ENCODE assay signal across 26 cellular contexts in genomic region chrX:153988493-153988892, GRCh38. TPM values are rescaled to one million over a fixed set of nuclear protein-coding genes. Genes with fewer than 3 reads are reported as not detected.
DNase-seq lines count a peak whose midpoint lies in the region; ATAC-seq, FAIRE-seq and TF ChIP-seq lines count a peak whose summit lies in the region.
"Had no signal": no experiment of that assay in that cellular context is flagged by ENCODE, and none has a peak within 500 bp of the region (broad histone marks: within the 10 kb centered on the region; RNA-seq: fewer than 3 reads in every experiment).

No MANE protein-coding gene starts in this region.

- no peaks in the 10 kb centered on the region for H3K27me3 ChIP-seq in K562 (ENCODE audit: control insufficient read depth in 2 of 2, insufficient read depth in 2 of 2, low read length in 2 of 2)
- H3K27me3 ChIP-seq: MG63, SJCRH30 had no signal

- H3K4me3 ChIP-seq in A549 (no peak overlapping the region), K562 (no peak overlapping the region)
- H3K4me3 ChIP-seq: MG63, SJCRH30 had no signal

- H3K9me3 ChIP-seq in A549 (no peaks in the 10 kb centered on the region), K562 (replicated peaks; ENCODE audit: control insufficient read depth, insufficient read depth, low read depth, low read length) (no peaks in the 10 kb centered on the region)
- H3K9me3 ChIP-seq: MG63, SJCRH30 had no signal

- no peaks in the 10 kb centered on the region for H3K27me3 Mint-ChIP-seq in activated CD4-positive, alpha-beta memory T cell treated with anti-CD3 and anti-CD28 coated beads, Interleukin-2, amount 10 ng/mL, durations not matched to agents 7 days and 5 days
- H3K27me3 Mint-ChIP-seq in activated CD4-positive, alpha-beta memory T cell treated with anti-CD3 and anti-CD28 coated beads for 36 hours = no peaks in the 10 kb centered on the region

- H3K27ac Mint-ChIP-seq in activated CD4-positive, alpha-beta memory T cell treated with anti-CD3 and anti-CD28 coated beads, Interleukin-2, amount 10 ng/mL, durations not matched to agents 7 days and 5 days = peak overlapping the region; percentile 35
- no peak overlapping the region for H3K27ac Mint-ChIP-seq in activated CD4-positive, alpha-beta memory T cell treated with anti-CD3 and anti-CD28 coated beads for 36 hours
- H3K27ac Mint-ChIP-seq: IgD-negative memory B cell had no signal

- no peak overlapping the region for H3K4me3 Mint-ChIP-seq in activated CD4-positive, alpha-beta memory T cell treated with anti-CD3 and anti-CD28 coated beads, Interleukin-2, amount 10 ng/mL, durations not matched to agents 7 days and 5 days
- no peak overlapping the region for H3K4me3 Mint-ChIP-seq in activated CD4-positive, alpha-beta memory T cell treated with anti-CD3 and anti-CD28 coated beads for 36 hours
- H3K4me3 Mint-ChIP-seq: IgD-negative memory B cell had no signal

- no peaks in the 10 kb centered on the region for H4K20me1 ChIP-seq in K562 (replicated peaks; ENCODE audit: control insufficient read depth, insufficient read depth, low read length)

- H3K4me1 Mint-ChIP-seq in activated CD4-positive, alpha-beta memory T cell treated with anti-CD3 and anti-CD28 coated beads, Interleukin-2, amount 10 ng/mL, durations not matched to agents 7 days and 5 days = peaks cover 43% of the 10 kb centered on the region
- H3K4me1 Mint-ChIP-seq in activated CD4-positive, alpha-beta memory T cell treated with anti-CD3 and anti-CD28 coated beads for 36 hours (ENCODE audit: low read depth) = peaks cover 33% of the 10 kb centered on the region

- TF ChIP-seq RAD21 in A549 (conservative IDR thresholded peaks at IDR 0.05 in 1 of 2, IDR thresholded peaks at IDR 0.05 in 1 of 2) (no peak), K562 (CRISPR knock-in tag; conservative IDR thresholded peaks at IDR 0.05 in 1 of 2, IDR thresholded peaks at IDR 0.05 in 1 of 2) (no peak)

- peak overlapping the region in 1 of 2 experiments; percentile 71; a peak in 2 of 4 replicates for H3K9ac ChIP-seq in K562 (ENCODE audit: insufficient read depth in 1 of 2, low read depth in 2 of 2, low read length in 2 of 2)

- ATAC-seq in A549 = no peak
- ATAC-seq in K562 = no peak
- no peak for ATAC-seq in HG03196 (IDR thresholded peaks at IDR 0.05; ENCODE audit: unreplicated experiment)
- ATAC-seq: HCT116 had no signal

- in situ Hi-C loops in K562 (cut with MboI) = no loop called here

- no TSS peak for BruUV-seq in K562 (replicated peaks; lab: Mats Ljungman, UMichigan)

- H3K36me3 ChIP-seq in K562 (ENCODE audit: control insufficient read depth, insufficient read depth, low read length) = no peaks in the 10 kb centered on the region
- H3K36me3 ChIP-seq: MG63, SJCRH30 had no signal

- peaks cover 3% of the 10 kb centered on the region for H3K9me1 ChIP-seq in K562 (ENCODE audit: control insufficient read depth, insufficient read depth, low read length)

- H3K4me2 ChIP-seq in A549 (no peak overlapping the region), K562 (ENCODE audit: insufficient read depth, low read length) (no peak overlapping the region)

- CTCF ChIA-PET in activated CD4-positive, alpha-beta memory T cell treated with anti-CD3 and anti-CD28 coated beads, Interleukin-2, amount 10 ng/mL, durations not matched to agents 7 days and 5 days (lab: Charles Lee) = no interaction called here
- CTCF ChIA-PET in activated CD4-positive, alpha-beta memory T cell treated with anti-CD3 and anti-CD28 coated beads for 36 hours (lab: Charles Lee) = interaction anchor here (1.3 to 2.9 kb wide), 2 partner anchors 15 to 25 kb away, joined by 3 to 9 read pairs; no protein-coding TSS in a partner anchor
- CTCF ChIA-PET in A549 (lab: Yijun Ruan, JAX) = no interaction called here
- CTCF ChIA-PET in K562 (lab: Yijun Ruan, JAX; ENCODE audit: low intra/inter-chr PET ratio) = no interaction called here

- H2AFZ ChIP-seq in K562 (ENCODE audit: low read depth, low read length) = no peak overlapping the region

- POLR2A ChIA-PET in activated CD4-positive, alpha-beta memory T cell treated with anti-CD3 and anti-CD28 coated beads, Interleukin-2, amount 10 ng/mL, durations not matched to agents 7 days and 5 days (lab: Charles Lee) = no interaction called here
- POLR2A ChIA-PET in activated CD4-positive, alpha-beta memory T cell treated with anti-CD3 and anti-CD28 coated beads for 36 hours (lab: Charles Lee) = no interaction called here
- POLR2A ChIA-PET in A549 (lab: Yijun Ruan, JAX) = no interaction called here
- POLR2A ChIA-PET in K562 (lab: Yijun Ruan, JAX) = interaction anchor here (0.7 kb wide), 1 partner anchor 98 kb away, joined by 3 read pairs; no protein-coding TSS in a partner anchor

- TF ChIP-seq CTCF in A549 (IDR thresholded peaks at IDR 0.05) (no peak), K562 (IDR thresholded peaks at IDR 0.05 in 2 of 3, conservative IDR thresholded peaks at IDR 0.05 in 1 of 3; ENCODE audit: insufficient read depth in 2 of 3, low read depth in 1 of 3, low read length in 3 of 3) (no peak)

- H3K79me2 ChIP-seq in K562 (ENCODE audit: control insufficient read depth, insufficient read depth, low read length) = no peaks in the 10 kb centered on the region

- H3K9me3 Mint-ChIP-seq in activated CD4-positive, alpha-beta memory T cell treated with anti-CD3 and anti-CD28 coated beads, Interleukin-2, amount 10 ng/mL, durations not matched to agents 7 days and 5 days = no peaks in the 10 kb centered on the region
- no peaks in the 10 kb centered on the region for H3K9me3 Mint-ChIP-seq in activated CD4-positive, alpha-beta memory T cell treated with anti-CD3 and anti-CD28 coated beads for 36 hours

- FAIRE-seq in A549 (lab: Jason Lieb, UNC) (no peak), K562 (lab: Jason Lieb, UNC) (no peak)
- FAIRE-seq: D721Med, HTR-8/SVneo, RCC 7860 had no signal

- TF ChIP-seq POLR2A in A549 (IDR thresholded peaks at IDR 0.05; ENCODE audit: low read length) (no peak), K562 (conservative IDR thresholded peaks at IDR 0.05) (no peak)

- H3K36me3 Mint-ChIP-seq in activated CD4-positive, alpha-beta memory T cell treated with anti-CD3 and anti-CD28 coated beads, Interleukin-2, amount 10 ng/mL, durations not matched to agents 7 days and 5 days (ENCODE audit: low read depth) = peaks cover 4% of the 10 kb centered on the region
- H3K36me3 Mint-ChIP-seq in activated CD4-positive, alpha-beta memory T cell treated with anti-CD3 and anti-CD28 coated beads for 36 hours = no peaks in the 10 kb centered on the region
- H3K36me3 Mint-ChIP-seq: IgD-negative memory B cell had no signal

- DNase-seq in activated CD4-positive, alpha-beta memory T cell treated with anti-CD3 and anti-CD28 coated beads, Interleukin-2, amount 10 ng/mL, durations not matched to agents 7 days and 5 days = no peak
- DNase-seq in activated CD4-positive, alpha-beta memory T cell treated with anti-CD3 and anti-CD28 coated beads for 36 hours = no peak
- DNase-seq in A549 (ENCODE audit: low read depth in 1 of 2, low spot score in 1 of 2) (no peak), K562 (ENCODE audit: extremely low read depth in 1 of 4, low spot score in 3 of 4) (no peak)
- DNase-seq in effector CD8-positive, alpha-beta T cell (lab: John Stamatoyannopoulos, UW) = no peak
- DNase-seq: 8988T, AML-193, DMS53, GDM1, GOT3, Kasumi-1, MG63, NCI-H1048, NCI-H1436, NCI-H187 treated with DMSO at 0.1 percent for 48 hours, NCI-H2107, NCI-H446 treated with DMSO at 0.1 percent for 48 hours, NCI-H526 treated with DMSO at 0.1 percent for 48 hours, OCI-M1, SJCRH30 had no signal

- no peak for TF ChIP-seq EP300 in A549 (IDR thresholded peaks at IDR 0.05)
- no peak for TF ChIP-seq EP300 in K562 (IDR thresholded peaks at IDR 0.05; ENCODE audit: low read length)

- intact Hi-C loops in activated CD4-positive, alpha-beta memory T cell treated with anti-CD3 and anti-CD28 coated beads for 36 hours (cut with micrococcal nuclease) = no loop called here
- intact Hi-C loops in K562 (cut with micrococcal nuclease) = no loop called here

- H3K27ac ChIP-seq in A549 (no peak overlapping the region), K562 (ENCODE audit: extremely low read depth, low read depth, low read length) (no peak overlapping the region)
- H3K27ac ChIP-seq: SJCRH30 had no signal

- 85% methylated on average over 12 of the region's 12 CpGs for WGBS in A549 (ENCODE audit: missing lambda C conversion rate)
- 81% methylated on average over 11 of the region's 12 CpGs for WGBS in K562 (ENCODE audit: insufficient coverage, low coverage, missing lambda C conversion rate)

- H3K4me1 ChIP-seq in A549 (no peaks in the 10 kb centered on the region), K562 (replicated peaks in 1 of 2; ENCODE audit: control insufficient read depth in 2 of 2, insufficient read depth in 2 of 2, low read length in 2 of 2) (peaks cover 13 to 37% of the 10 kb centered on the region in 2 experiments)
- H3K4me1 ChIP-seq: SJCRH30 had no signal

RNA-seq across cellular contexts. Expression of gene TMEM187, which starts 15.9 kb away (rescaled TPM):
- 10 to 100 TPM in 1 of 2 experiments, 1 to 10 TPM in 1; 9.9 to 12.6 TPM for total RNA-seq in activated CD4-positive, alpha-beta memory T cell treated with anti-CD3 and anti-CD28 coated beads, Interleukin-2, amount 10 ng/mL, durations not matched to agents 7 days and 5 days
- 1 to 10 TPM; 8.6 to 9.1 TPM for total RNA-seq in activated CD4-positive, alpha-beta memory T cell treated with anti-CD3 and anti-CD28 coated beads for 36 hours
- polyA plus RNA-seq in A549 (2011; rRNA removed) (10.6 and 13.2 TPM in 2 replicates), A549 (2017; fragmentation: RNase III; extraction: RNeasy Plus Mini Kit Qiagen cat#74134 plus additional on column Dnase treatment) (7.0 to 8.8 TPM (median 7.8 TPM) in 3 replicates), K562 (2011; rRNA removed) (5.6 and 8.1 TPM in 2 replicates), K562 (2014; fragmentation: Illumina TruSeq; extraction: Trizol) (1.2 and 2.0 TPM in 2 replicates), K562 (2014; fragmentation: Nextera tagmentation; extraction: Ambion mirVana) (1 to 10 TPM in 1 of 2 experiments, under 1 TPM in 1; 0.13 to 1.1 TPM), K562 (2014; rRNA removed) (4.0 TPM in 2 replicates)
- polyA plus RNA-seq in A549 (2012; cell fraction: cytosol; rRNA removed) = 15.4 and 19.6 TPM in 2 replicates
- 25.8 and 40.4 TPM in 2 replicates for polyA plus RNA-seq in A549 (2012; cell fraction: nucleus; rRNA removed)
- polyA minus RNA-seq in A549 (2011; rRNA and poly(A)+ RNA removed) = 9.0 and 9.4 TPM in 2 replicates
- 4.7 and 15.6 TPM in 2 replicates for total RNA-seq in K562 (2011; cell fraction: chromatin; rRNA removed; ENCODE audit: low replicate concordance)
- 17.4 and 21.8 TPM in 2 replicates for total RNA-seq in K562 (2011; cell fraction: nucleolus; rRNA removed)
- total RNA-seq in K562 (2011; cell fraction: nucleoplasm; rRNA removed) = 9.3 and 9.5 TPM in 2 replicates
- total RNA-seq in K562 (2014; rRNA removed) (3.3 and 5.1 TPM in 2 replicates), K562 (2014; rRNA removed; fragmentation: Illumina TruSeq; extraction: Trizol) (0.93 and 1.2 TPM in 2 replicates), K562 (2015; rRNA removed; fragmentation: Illumina TruSeq; extraction: Trizol) (1.1 and 1.6 TPM in 2 replicates), K562 (2021) (6.4 and 8.5 TPM in 2 replicates)
- polyA plus RNA-seq in K562 (2011; cell fraction: cytosol; rRNA removed) = 12.5 and 24.6 TPM in 2 replicates
- polyA plus RNA-seq in K562 (2011; cell fraction: nucleus; rRNA removed) = 6.3 and 6.4 TPM in 2 replicates
- polyA plus RNA-seq in K562 (2012) = 3.9 and 12.2 TPM in 2 replicates
- 3.7 and 4.9 TPM in 2 replicates for polyA minus RNA-seq in K562 (2011; rRNA and poly(A)+ RNA removed)
- 5.6 and 6.4 TPM in 2 replicates for polyA minus RNA-seq in K562 (2011; cell fraction: cytosol; rRNA and poly(A)+ RNA removed)
- 1.3 and 1.8 TPM in 2 replicates for polyA minus RNA-seq in K562 (2011; cell fraction: nucleus; rRNA and poly(A)+ RNA removed)

RNA-seq across cellular contexts. Expression of gene HCFC1, which starts 16.9 kb away (rescaled TPM):
- 10 to 100 TPM; 88.3 to 93.1 TPM for total RNA-seq in activated CD4-positive, alpha-beta memory T cell treated with anti-CD3 and anti-CD28 coated beads, Interleukin-2, amount 10 ng/mL, durations not matched to agents 7 days and 5 days
- 10 to 100 TPM; 90.4 to 93.0 TPM for total RNA-seq in activated CD4-positive, alpha-beta memory T cell treated with anti-CD3 and anti-CD28 coated beads for 36 hours
- polyA plus RNA-seq in A549 (2011; rRNA removed) (4.4 and 11.9 TPM in 2 replicates), A549 (2017; fragmentation: RNase III; extraction: RNeasy Plus Mini Kit Qiagen cat#74134 plus additional on column Dnase treatment) (31.0 to 33.3 TPM (median 32.9 TPM) in 3 replicates), K562 (2011; rRNA removed) (5.9 and 8.7 TPM in 2 replicates), K562 (2014; fragmentation: Illumina TruSeq; extraction: Trizol) (45.3 and 68.0 TPM in 2 replicates), K562 (2014; fragmentation: Nextera tagmentation; extraction: Ambion mirVana) (10 to 100 TPM in 1 of 2 experiments, 1 to 10 TPM in 1; 2.8 to 10.5 TPM), K562 (2014; rRNA removed) (44.8 and 45.2 TPM in 2 replicates)
- polyA plus RNA-seq in A549 (2012; cell fraction: cytosol; rRNA removed) = 17.0 and 25.3 TPM in 2 replicates
- 71.6 and 78.9 TPM in 2 replicates for polyA plus RNA-seq in A549 (2012; cell fraction: nucleus; rRNA removed)
- 21.9 and 36.5 TPM in 2 replicates for polyA minus RNA-seq in A549 (2011; rRNA and poly(A)+ RNA removed)
- 39.3 and 72.5 TPM in 2 replicates for total RNA-seq in K562 (2011; cell fraction: chromatin; rRNA removed; ENCODE audit: low replicate concordance)
- total RNA-seq in K562 (2011; cell fraction: nucleolus; rRNA removed) = 41.0 and 46.2 TPM in 2 replicates
- total RNA-seq in K562 (2011; cell fraction: nucleoplasm; rRNA removed) = 38.1 and 43.2 TPM in 2 replicates
- total RNA-seq in K562 (2014; rRNA removed) (39.2 and 59.3 TPM in 2 replicates), K562 (2014; rRNA removed; fragmentation: Illumina TruSeq; extraction: Trizol) (9.1 and 10.3 TPM in 2 replicates), K562 (2015; rRNA removed; fragmentation: Illumina TruSeq; extraction: Trizol) (17.1 and 23.4 TPM in 2 replicates), K562 (2021) (121 and 133 TPM in 2 replicates)
- polyA plus RNA-seq in K562 (2011; cell fraction: cytosol; rRNA removed) = 11.3 and 17.7 TPM in 2 replicates
- 39.1 and 51.6 TPM in 2 replicates for polyA plus RNA-seq in K562 (2011; cell fraction: nucleus; rRNA removed)
- 37.4 and 57.1 TPM in 2 replicates for polyA plus RNA-seq in K562 (2012)
- 4.5 and 6.6 TPM in 2 replicates for polyA minus RNA-seq in K562 (2011; rRNA and poly(A)+ RNA removed)
- 55.8 and 74.4 TPM in 2 replicates for polyA minus RNA-seq in K562 (2011; cell fraction: cytosol; rRNA and poly(A)+ RNA removed)
- polyA minus RNA-seq in K562 (2011; cell fraction: nucleus; rRNA and poly(A)+ RNA removed) = 14.8 and 15.6 TPM in 2 replicates

RNA-seq across cellular contexts. Expression of gene IRAK1, which starts 31.2 kb away (rescaled TPM):
- total RNA-seq in activated CD4-positive, alpha-beta memory T cell treated with anti-CD3 and anti-CD28 coated beads, Interleukin-2, amount 10 ng/mL, durations not matched to agents 7 days and 5 days = 100 to 1,000 TPM; 118 to 122 TPM
- 100 to 1,000 TPM in 1 of 2 experiments, 10 to 100 TPM in 1; 99.6 to 106 TPM for total RNA-seq in activated CD4-positive, alpha-beta memory T cell treated with anti-CD3 and anti-CD28 coated beads for 36 hours
- polyA plus RNA-seq in A549 (2011; rRNA removed) = 73.1 and 73.6 TPM in 2 replicates
- polyA plus RNA-seq in A549 (2012; cell fraction: cytosol; rRNA removed) = 122 and 166 TPM in 2 replicates
- 138 and 186 TPM in 2 replicates for polyA plus RNA-seq in A549 (2012; cell fraction: nucleus; rRNA removed)
- polyA plus RNA-seq in A549 (2017; fragmentation: RNase III; extraction: RNeasy Plus Mini Kit Qiagen cat#74134 plus additional on column Dnase treatment) = 177 to 191 TPM (median 179 TPM) in 3 replicates
- polyA minus RNA-seq in A549 (2011; rRNA and poly(A)+ RNA removed) = 139 and 176 TPM in 2 replicates
- 92.6 and 283 TPM in 2 replicates for total RNA-seq in K562 (2011; cell fraction: chromatin; rRNA removed; ENCODE audit: low replicate concordance)
- 241 and 247 TPM in 2 replicates for total RNA-seq in K562 (2011; cell fraction: nucleolus; rRNA removed)
- total RNA-seq in K562 (2011; cell fraction: nucleoplasm; rRNA removed) = 125 and 132 TPM in 2 replicates
- total RNA-seq in K562 (2014; rRNA removed) = 220 and 274 TPM in 2 replicates
- total RNA-seq in K562 (2014; rRNA removed; fragmentation: Illumina TruSeq; extraction: Trizol) = 52.2 and 68.1 TPM in 2 replicates
- 138 and 144 TPM in 2 replicates for total RNA-seq in K562 (2015; rRNA removed; fragmentation: Illumina TruSeq; extraction: Trizol)
- 260 and 261 TPM in 2 replicates for total RNA-seq in K562 (2021)
- 91.6 and 104 TPM in 2 replicates for polyA plus RNA-seq in K562 (2011; rRNA removed)
- polyA plus RNA-seq in K562 (2011; cell fraction: cytosol; rRNA removed) = 93.8 and 232 TPM in 2 replicates
- 88.5 and 119 TPM in 2 replicates for polyA plus RNA-seq in K562 (2011; cell fraction: nucleus; rRNA removed)
- polyA plus RNA-seq in K562 (2012) = 223 and 331 TPM in 2 replicates
- polyA plus RNA-seq in K562 (2014; fragmentation: Illumina TruSeq; extraction: Trizol) = 78.9 and 128 TPM in 2 replicates
- polyA plus RNA-seq in K562 (2014; fragmentation: Nextera tagmentation; extraction: Ambion mirVana) = 10 to 100 TPM; 11.6 to 16.1 TPM
- 177 and 184 TPM in 2 replicates for polyA plus RNA-seq in K562 (2014; rRNA removed)
- 49.2 and 97.3 TPM in 2 replicates for polyA minus RNA-seq in K562 (2011; rRNA and poly(A)+ RNA removed)
- 145 and 167 TPM in 2 replicates for polyA minus RNA-seq in K562 (2011; cell fraction: cytosol; rRNA and poly(A)+ RNA removed)
- polyA minus RNA-seq in K562 (2011; cell fraction: nucleus; rRNA and poly(A)+ RNA removed) = 49.9 and 54.3 TPM in 2 replicates

RNA-seq across cellular contexts. Expression of gene RENBP, which starts 44.0 kb away (rescaled TPM):
- 10 to 100 TPM; 12.1 to 12.8 TPM for total RNA-seq in activated CD4-positive, alpha-beta memory T cell treated with anti-CD3 and anti-CD28 coated beads, Interleukin-2, amount 10 ng/mL, durations not matched to agents 7 days and 5 days
- total RNA-seq in activated CD4-positive, alpha-beta memory T cell treated with anti-CD3 and anti-CD28 coated beads for 36 hours = 1 to 10 TPM; 8.2 to 8.4 TPM
- not detected in 2 replicates for polyA plus RNA-seq in A549 (2011; rRNA removed)
- 0.05 and 0.07 TPM in 2 replicates for polyA plus RNA-seq in A549 (2012; cell fraction: cytosol; rRNA removed)
- polyA plus RNA-seq in A549 (2012; cell fraction: nucleus; rRNA removed) = 0.19 and 0.27 TPM in 2 replicates
- polyA plus RNA-seq in A549 (2017; fragmentation: RNase III; extraction: RNeasy Plus Mini Kit Qiagen cat#74134 plus additional on column Dnase treatment) = not detected in 3 replicates
- not detected in 2 replicates for polyA minus RNA-seq in A549 (2011; rRNA and poly(A)+ RNA removed)
- total RNA-seq in K562 (2011; cell fraction: chromatin; rRNA removed; ENCODE audit: low replicate concordance) = 14.9 and 45.4 TPM in 2 replicates
- total RNA-seq in K562 (2011; cell fraction: nucleolus; rRNA removed) = 31.0 and 32.8 TPM in 2 replicates
- 15.7 and 24.1 TPM in 2 replicates for total RNA-seq in K562 (2011; cell fraction: nucleoplasm; rRNA removed)
- 8.4 and 9.5 TPM in 2 replicates for total RNA-seq in K562 (2014; rRNA removed)
- total RNA-seq in K562 (2014; rRNA removed; fragmentation: Illumina TruSeq; extraction: Trizol) = 2.7 and 4.0 TPM in 2 replicates
- total RNA-seq in K562 (2015; rRNA removed; fragmentation: Illumina TruSeq; extraction: Trizol) = 12.3 and 13.4 TPM in 2 replicates
- total RNA-seq in K562 (2021) = 9.6 and 14.8 TPM in 2 replicates
- polyA plus RNA-seq in K562 (2011; rRNA removed) = 12.7 and 16.4 TPM in 2 replicates
- polyA plus RNA-seq in K562 (2011; cell fraction: cytosol; rRNA removed) = 21.2 and 25.6 TPM in 2 replicates
- polyA plus RNA-seq in K562 (2011; cell fraction: nucleus; rRNA removed) = 48.7 and 48.8 TPM in 2 replicates
- polyA plus RNA-seq in K562 (2012) = 24.3 and 60.0 TPM in 2 replicates
- 5.6 and 7.3 TPM in 2 replicates for polyA plus RNA-seq in K562 (2014; fragmentation: Illumina TruSeq; extraction: Trizol)
- polyA plus RNA-seq in K562 (2014; fragmentation: Nextera tagmentation; extraction: Ambion mirVana) = under 1 TPM in 1 of 2 experiments, not detected in 1; 0.07 TPM
- 11.1 and 11.6 TPM in 2 replicates for polyA plus RNA-seq in K562 (2014; rRNA removed)
- 5.5 and 12.0 TPM in 2 replicates for polyA minus RNA-seq in K562 (2011; rRNA and poly(A)+ RNA removed)
- 7.0 and 13.6 TPM in 2 replicates for polyA minus RNA-seq in K562 (2011; cell fraction: cytosol; rRNA and poly(A)+ RNA removed)
- polyA minus RNA-seq in K562 (2011; cell fraction: nucleus; rRNA and poly(A)+ RNA removed) = 9.8 and 16.1 TPM in 2 replicates

RNA-seq across cellular contexts. Expression of gene NAA10, which starts 53.7 kb away (rescaled TPM):
- 10 to 100 TPM; 63.1 to 63.7 TPM for total RNA-seq in activated CD4-positive, alpha-beta memory T cell treated with anti-CD3 and anti-CD28 coated beads, Interleukin-2, amount 10 ng/mL, durations not matched to agents 7 days and 5 days
- 100 to 1,000 TPM; 106 to 115 TPM for total RNA-seq in activated CD4-positive, alpha-beta memory T cell treated with anti-CD3 and anti-CD28 coated beads for 36 hours
- polyA plus RNA-seq in A549 (2011; rRNA removed) (63.5 and 88.8 TPM in 2 replicates), A549 (2017; fragmentation: RNase III; extraction: RNeasy Plus Mini Kit Qiagen cat#74134 plus additional on column Dnase treatment) (230 to 251 TPM (median 237 TPM) in 3 replicates), K562 (2011; rRNA removed) (105 and 117 TPM in 2 replicates), K562 (2014; fragmentation: Illumina TruSeq; extraction: Trizol) (192 and 229 TPM in 2 replicates), K562 (2014; fragmentation: Nextera tagmentation; extraction: Ambion mirVana) (10 to 100 TPM; 11.1 to 26.5 TPM), K562 (2014; rRNA removed) (250 and 277 TPM in 2 replicates)
- 224 and 258 TPM in 2 replicates for polyA plus RNA-seq in A549 (2012; cell fraction: cytosol; rRNA removed)
- polyA plus RNA-seq in A549 (2012; cell fraction: nucleus; rRNA removed) = 239 and 267 TPM in 2 replicates
- polyA minus RNA-seq in A549 (2011; rRNA and poly(A)+ RNA removed) = 77.6 and 92.3 TPM in 2 replicates
- 126 and 302 TPM in 2 replicates for total RNA-seq in K562 (2011; cell fraction: chromatin; rRNA removed; ENCODE audit: low replicate concordance)
- 207 and 213 TPM in 2 replicates for total RNA-seq in K562 (2011; cell fraction: nucleolus; rRNA removed)
- 179 and 187 TPM in 2 replicates for total RNA-seq in K562 (2011; cell fraction: nucleoplasm; rRNA removed)
- total RNA-seq in K562 (2014; rRNA removed) (152 and 196 TPM in 2 replicates), K562 (2014; rRNA removed; fragmentation: Illumina TruSeq; extraction: Trizol) (101 and 103 TPM in 2 replicates), K562 (2015; rRNA removed; fragmentation: Illumina TruSeq; extraction: Trizol) (134 and 146 TPM in 2 replicates), K562 (2021) (226 and 231 TPM in 2 replicates)
- 174 and 276 TPM in 2 replicates for polyA plus RNA-seq in K562 (2011; cell fraction: cytosol; rRNA removed)
- polyA plus RNA-seq in K562 (2011; cell fraction: nucleus; rRNA removed) = 211 and 324 TPM in 2 replicates
- polyA plus RNA-seq in K562 (2012) = 177 and 213 TPM in 2 replicates
- polyA minus RNA-seq in K562 (2011; rRNA and poly(A)+ RNA removed) = 45.9 and 88.5 TPM in 2 replicates
- 72.1 and 79.8 TPM in 2 replicates for polyA minus RNA-seq in K562 (2011; cell fraction: cytosol; rRNA and poly(A)+ RNA removed)
- 70.5 and 80.1 TPM in 2 replicates for polyA minus RNA-seq in K562 (2011; cell fraction: nucleus; rRNA and poly(A)+ RNA removed)
